8 cellular contexts compared by ENCODE assay signal in the genomic region with DNA sequence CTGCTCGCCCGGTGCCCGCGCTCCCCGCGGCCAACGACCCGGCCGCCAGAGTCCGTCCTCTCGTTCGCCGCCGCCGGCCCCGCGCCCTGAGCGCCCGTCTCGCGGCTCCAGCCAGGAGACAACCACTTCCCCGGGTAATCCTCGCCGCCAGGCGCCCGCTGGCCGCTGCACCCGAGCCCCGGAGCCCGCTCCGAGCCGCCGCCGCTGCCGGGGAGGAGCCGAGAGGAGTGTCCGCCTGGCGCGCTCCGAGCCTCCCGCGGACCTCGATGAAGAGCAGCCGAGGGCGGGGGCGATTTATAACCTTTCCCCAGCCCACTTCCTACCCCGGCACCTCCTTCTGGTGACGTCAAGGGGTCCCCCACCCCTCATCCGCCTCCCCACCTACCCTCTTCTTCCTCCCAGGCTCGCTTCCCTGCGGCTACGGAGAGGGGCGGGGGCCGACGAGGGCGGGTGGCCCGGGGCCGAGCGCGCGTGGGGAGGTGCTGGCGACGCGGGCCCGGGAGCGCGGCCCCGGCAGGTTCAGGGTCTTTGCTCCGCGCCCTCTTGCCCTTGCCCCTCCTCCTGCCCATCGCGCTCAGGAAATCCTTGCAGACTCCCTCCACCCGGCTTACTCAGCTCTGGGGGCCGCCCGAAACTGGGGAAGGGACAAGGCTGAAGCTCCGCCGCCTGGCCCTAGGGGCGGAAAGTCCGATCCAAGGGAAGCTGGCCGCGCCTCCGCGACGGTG. TPM values are rescaled to one million over a fixed set of nuclear protein-coding genes. Genes with fewer than 3 reads are reported as not detected.
DNase-seq lines count a peak whose midpoint lies in the region; ATAC-seq and TF ChIP-seq lines count a peak whose summit lies in the region.

A gene with protein sequence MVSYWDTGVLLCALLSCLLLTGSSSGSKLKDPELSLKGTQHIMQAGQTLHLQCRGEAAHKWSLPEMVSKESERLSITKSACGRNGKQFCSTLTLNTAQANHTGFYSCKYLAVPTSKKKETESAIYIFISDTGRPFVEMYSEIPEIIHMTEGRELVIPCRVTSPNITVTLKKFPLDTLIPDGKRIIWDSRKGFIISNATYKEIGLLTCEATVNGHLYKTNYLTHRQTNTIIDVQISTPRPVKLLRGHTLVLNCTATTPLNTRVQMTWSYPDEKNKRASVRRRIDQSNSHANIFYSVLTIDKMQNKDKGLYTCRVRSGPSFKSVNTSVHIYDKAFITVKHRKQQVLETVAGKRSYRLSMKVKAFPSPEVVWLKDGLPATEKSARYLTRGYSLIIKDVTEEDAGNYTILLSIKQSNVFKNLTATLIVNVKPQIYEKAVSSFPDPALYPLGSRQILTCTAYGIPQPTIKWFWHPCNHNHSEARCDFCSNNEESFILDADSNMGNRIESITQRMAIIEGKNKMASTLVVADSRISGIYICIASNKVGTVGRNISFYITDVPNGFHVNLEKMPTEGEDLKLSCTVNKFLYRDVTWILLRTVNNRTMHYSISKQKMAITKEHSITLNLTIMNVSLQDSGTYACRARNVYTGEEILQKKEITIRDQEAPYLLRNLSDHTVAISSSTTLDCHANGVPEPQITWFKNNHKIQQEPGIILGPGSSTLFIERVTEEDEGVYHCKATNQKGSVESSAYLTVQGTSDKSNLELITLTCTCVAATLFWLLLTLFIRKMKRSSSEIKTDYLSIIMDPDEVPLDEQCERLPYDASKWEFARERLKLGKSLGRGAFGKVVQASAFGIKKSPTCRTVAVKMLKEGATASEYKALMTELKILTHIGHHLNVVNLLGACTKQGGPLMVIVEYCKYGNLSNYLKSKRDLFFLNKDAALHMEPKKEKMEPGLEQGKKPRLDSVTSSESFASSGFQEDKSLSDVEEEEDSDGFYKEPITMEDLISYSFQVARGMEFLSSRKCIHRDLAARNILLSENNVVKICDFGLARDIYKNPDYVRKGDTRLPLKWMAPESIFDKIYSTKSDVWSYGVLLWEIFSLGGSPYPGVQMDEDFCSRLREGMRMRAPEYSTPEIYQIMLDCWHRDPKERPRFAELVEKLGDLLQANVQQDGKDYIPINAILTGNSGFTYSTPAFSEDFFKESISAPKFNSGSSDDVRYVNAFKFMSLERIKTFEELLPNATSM (N-terminal part only) (minus strand): TSS at position 268 of the 725 bp plus-strand sequence. CDS start 285 bp downstream, outside the sequence.

- TF ChIP-seq CTCF in BE2C (IDR thresholded peaks at IDR 0.05; ENCODE audit: low read depth, low read length) (no peak), neutrophil (IDR thresholded peaks at IDR 0.05) (no peak)

- H3K4me3 ChIP-seq in BE2C (ENCODE audit: low read depth, low read length) (peak within 1 kb of the TSS; percentile 51), H7 (ENCODE audit: insufficient read depth, low read depth, low read length) (peak within 1 kb of the TSS; percentile 90), neutrophil (ENCODE audit: low read depth in 1 of 2, low read length in 1 of 2) (peak within 1 kb of the TSS; percentile 64 to 73)

- H3K27ac ChIP-seq in neutrophil, result no peak within 1 kb of the TSS

- DNase-seq in BE2C, result peak; percentile 47
- peak; percentile 92 for DNase-seq in H7
- DNase-seq in activated T-cell treated with anti-CD3 and anti-CD28 coated beads for 4 hours, result peak; percentile 19
- no peak for DNase-seq in glomerular endothelial cell (ENCODE audit: extremely low read depth, low read depth, low spot score)
- no peak for DNase-seq in GDM1 (lab: John Stamatoyannopoulos, UW)

- no peaks in the 10 kb centered on the region for H3K9me3 ChIP-seq in BE2C
- H3K9me3 ChIP-seq in neutrophil, result no peaks in the 10 kb centered on the region

- H3K36me3 ChIP-seq in BE2C, result no peaks in the 10 kb centered on the region
- H3K36me3 ChIP-seq in H7 (replicated peaks; ENCODE audit: control insufficient read depth, insufficient read depth, low read length), result no peaks in the 10 kb centered on the region
- H3K36me3 ChIP-seq in neutrophil, result no peaks in the 10 kb centered on the region

- H3K4me1 ChIP-seq in BE2C (peaks cover 12% of the 10 kb centered on the region), neutrophil (ENCODE audit: control insufficient read depth in 1 of 2, insufficient read depth in 1 of 2, low read depth in 1 of 2, low read length in 1 of 2) (peaks cover 32 to 37% of the 10 kb centered on the region in 2 experiments)

- peaks cover 45% of the 10 kb centered on the region for H3K27me3 ChIP-seq in BE2C
- H3K27me3 ChIP-seq in H7 (ENCODE audit: control insufficient read depth, insufficient read depth, low read length), result peaks cover 25% of the 10 kb centered on the region
- peaks cover 87% of the 10 kb centered on the region for H3K27me3 ChIP-seq in neutrophil

- ATAC-seq in HG02610 (IDR thresholded peaks at IDR 0.05; ENCODE audit: unreplicated experiment), result no peak
- ATAC-seq in HG02970 (IDR thresholded peaks at IDR 0.05; ENCODE audit: low FRiP score, unreplicated experiment), result no peak

RNA-seq across cellular contexts. Expression of the gene that starts here (rescaled TPM):
- polyA plus RNA-seq in BE2C (2012; ENCODE audit: insufficient read depth, insufficient read length, low read depth), result 0.79 TPM
- total RNA-seq in H7 (2014; rRNA removed; shearing (Covaris generic)), result 55.3 and 59.4 TPM in 2 replicates
- 111 and 156 TPM in 2 replicates for total RNA-seq in glomerular endothelial cell

Comparison
In these comparisons a context has a peak if more than half of its experiments do, and no peak if none do; other contexts are left out.
1. DNase-seq: peak in BE2C (single experiment), H7 (single experiment) and activated T-cell treated with anti-CD3 and anti-CD28 coated beads for 4 hours (single experiment); none in glomerular endothelial cell (single experiment) and GDM1 (single experiment).
2. Peak in every context shown above with its lines, with median percentiles within 50 percentile points of each other: H3K4me3 ChIP-seq.